1 cellular context compared by ENCODE assay signal in genomic region chr2:74819702-74820101, GRCh38.
TF ChIP-seq lines count a peak whose summit lies in the region.

No MANE protein-coding gene starts in this region.

TF ChIP-seq in GM12878, 131 proteins besides CTCF, POLR2A, EP300 and RAD21 (continued from another document):
- TF ChIP-seq E4F1 (IDR thresholded peaks at IDR 0.05; ENCODE audit: borderline replicate concordance, partially characterized antibody) (no peak), HDAC6 (IDR thresholded peaks at IDR 0.05; ENCODE audit: unreplicated experiment) (no peak), ESRRA (IDR thresholded peaks at IDR 0.05; ENCODE audit: low read length) (no peak), BCL11A (IDR thresholded peaks at IDR 0.05; ENCODE audit: low read depth, low read length) (no peak)
